8 cellular contexts compared by ENCODE assay signal in the genomic region with DNA sequence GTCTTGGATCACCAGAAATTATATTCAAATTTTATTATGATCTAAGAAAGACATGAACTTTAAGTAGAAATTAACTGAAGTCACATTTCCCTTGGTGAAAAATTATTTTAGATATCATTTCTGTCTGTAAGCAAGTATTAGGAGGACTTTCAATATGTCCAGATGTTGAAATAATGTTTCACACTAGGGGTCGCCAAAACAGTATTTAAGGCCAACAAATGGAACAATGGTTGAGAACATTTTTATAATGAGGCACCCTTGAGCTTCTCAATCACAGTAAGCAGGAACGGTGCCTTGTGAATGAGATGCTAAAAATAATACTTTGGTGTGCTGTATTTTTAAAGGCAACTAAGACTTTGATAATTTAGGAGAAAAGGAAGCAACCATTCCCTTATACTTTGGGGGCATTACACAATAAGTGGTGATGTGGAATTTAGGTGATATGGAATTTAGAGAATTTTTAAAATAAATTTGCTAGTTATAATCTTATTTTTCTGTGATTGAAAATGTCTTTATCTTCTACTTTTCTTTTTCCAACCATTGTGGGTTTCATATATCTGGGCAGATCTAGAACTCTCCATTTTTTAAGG. TPM values are rescaled to one million over a fixed set of nuclear protein-coding genes. Genes with fewer than 3 reads are reported as not detected.
DNase-seq lines count a peak whose midpoint lies in the region; ATAC-seq and TF ChIP-seq lines count a peak whose summit lies in the region.

No MANE protein-coding gene starts in this region.

- H3K9me3 ChIP-seq in lung (ENCODE audit: control insufficient read depth in 2 of 2, insufficient read depth in 1 of 2, low read length in 1 of 2) (no peaks in the 10 kb centered on the region), uterus (no peaks in the 10 kb centered on the region)

- H3K4me3 Mint-ChIP-seq in activated naive CD8-positive, alpha-beta T cell treated with anti-CD3 and anti-CD28 coated beads, Interleukin-2, amount 10 ng/mL, durations not matched to agents 7 days and 5 days, result no peak overlapping the region
- no peak overlapping the region for H3K4me3 Mint-ChIP-seq in activated naive CD8-positive, alpha-beta T cell treated with anti-CD3 and anti-CD28 coated beads for 36 hours

- H3K9ac ChIP-seq in KMS-11, result no peak overlapping the region

- H3K4me1 ChIP-seq in KMS-11 (ENCODE audit: low read depth, poor library complexity, severe bottlenecking) (peaks cover 3% of the 10 kb centered on the region), lung (ENCODE audit: control insufficient read depth in 2 of 2, insufficient read depth in 2 of 2, low read length in 2 of 2) (peaks cover 0 to 1% of the 10 kb centered on the region in 2 donors), uterus (no peaks in the 10 kb centered on the region)

- TF ChIP-seq CTCF in KMS-11 (conservative IDR thresholded peaks at IDR 0.05; ENCODE audit: low read depth, low read length) (peak; percentile 79), coronary artery (IDR thresholded peaks at IDR 0.05) (peak; percentile 40), lung (IDR thresholded peaks at IDR 0.05; ENCODE audit: control extremely low read depth, extremely low read depth) (peak; percentile 74), uterus (IDR thresholded peaks at IDR 0.05) (peak; percentile 59 to 80 (median 68))

- POLR2A ChIA-PET in activated naive CD8-positive, alpha-beta T cell treated with anti-CD3 and anti-CD28 coated beads, Interleukin-2, amount 10 ng/mL, durations not matched to agents 7 days and 5 days (lab: Charles Lee), result no interaction called here

- H3K27ac ChIP-seq in KMS-11, result no peak overlapping the region
- H3K27ac ChIP-seq in coronary artery, result no peak overlapping the region
- no peak overlapping the region for H3K27ac ChIP-seq in lung (ENCODE audit: low read depth in 1 of 2, low read length in 1 of 2)
- no peak overlapping the region for H3K27ac ChIP-seq in uterus

- ATAC-seq in activated naive CD8-positive, alpha-beta T cell treated with anti-CD3 and anti-CD28 coated beads, Interleukin-2, amount 10 ng/mL, durations not matched to agents 7 days and 5 days (ENCODE audit: low read depth), result peak; percentile 85
- ATAC-seq in GM21576 (IDR thresholded peaks at IDR 0.05; ENCODE audit: unreplicated experiment) (peak; percentile 92), lung (ENCODE audit: insufficient read depth, low FRiP score) (no peak)

- H3K27me3 Mint-ChIP-seq in activated naive CD8-positive, alpha-beta T cell treated with anti-CD3 and anti-CD28 coated beads, Interleukin-2, amount 10 ng/mL, durations not matched to agents 7 days and 5 days, result no peaks in the 10 kb centered on the region
- no peaks in the 10 kb centered on the region for H3K27me3 Mint-ChIP-seq in activated naive CD8-positive, alpha-beta T cell treated with anti-CD3 and anti-CD28 coated beads for 36 hours

- no peak for TF ChIP-seq POLR2A in uterus (IDR thresholded peaks at IDR 0.05)

- no peaks in the 10 kb centered on the region for H3K36me3 ChIP-seq in KMS-11 (ENCODE audit: insufficient read depth)
- H3K36me3 ChIP-seq in lung (ENCODE audit: control insufficient read depth in 2 of 2, insufficient read depth in 2 of 2, low read length in 2 of 2), result no peaks in the 10 kb centered on the region
- H3K36me3 ChIP-seq in uterus, result no peaks in the 10 kb centered on the region

- no peak overlapping the region for H3K4me2 ChIP-seq in KMS-11

- no peak overlapping the region for H3K4me3 ChIP-seq in KMS-11 (IDR thresholded peaks at IDR 0.05; ENCODE audit: insufficient read depth, low read depth, low read length)
- H3K4me3 ChIP-seq in coronary artery, result no peak overlapping the region
- H3K4me3 ChIP-seq in lung, result no peak overlapping the region
- H3K4me3 ChIP-seq in uterus, result no peak overlapping the region

- no peaks in the 10 kb centered on the region for H4K20me1 ChIP-seq in KMS-11 (ENCODE audit: insufficient read depth)

- peaks cover 8% of the 10 kb centered on the region for H3K4me1 Mint-ChIP-seq in activated naive CD8-positive, alpha-beta T cell treated with anti-CD3 and anti-CD28 coated beads, Interleukin-2, amount 10 ng/mL, durations not matched to agents 7 days and 5 days
- peaks cover 10% of the 10 kb centered on the region for H3K4me1 Mint-ChIP-seq in activated naive CD8-positive, alpha-beta T cell treated with anti-CD3 and anti-CD28 coated beads for 36 hours

- intact Hi-C loops in uterus (cut with DNase I; ENCODE audit: low total_unique reads), result loop anchor here (5.0 to 10.0 kb wide), 2 partner anchors 107 to 380 kb away; no protein-coding TSS in a partner anchor

- H3K79me2 ChIP-seq in KMS-11 (ENCODE audit: insufficient read depth, low read depth), result no peaks in the 10 kb centered on the region

- H3K27me3 ChIP-seq in KMS-11 (ENCODE audit: insufficient read depth, low read depth), result no peaks in the 10 kb centered on the region
- no peaks in the 10 kb centered on the region for H3K27me3 ChIP-seq in lung (ENCODE audit: control insufficient read depth, insufficient read depth)
- H3K27me3 ChIP-seq in uterus, result no peaks in the 10 kb centered on the region

- H2AFZ ChIP-seq in KMS-11 (ENCODE audit: low read depth), result no peak overlapping the region

- no peak for DNase-seq in activated naive CD8-positive, alpha-beta T cell treated with anti-CD3 and anti-CD28 coated beads, Interleukin-2, amount 10 ng/mL, durations not matched to agents 7 days and 5 days
- DNase-seq in activated naive CD8-positive, alpha-beta T cell treated with anti-CD3 and anti-CD28 coated beads for 36 hours, result no peak
- peak; percentile 54 for DNase-seq in RPMI8226
- no peak for DNase-seq in coronary artery (ENCODE audit: low spot score)
- peak; percentile 48 for DNase-seq in lung (ENCODE audit: low spot score)
- no peak for DNase-seq in uterus

- no peak overlapping the region for H3K27ac Mint-ChIP-seq in activated naive CD8-positive, alpha-beta T cell treated with anti-CD3 and anti-CD28 coated beads, Interleukin-2, amount 10 ng/mL, durations not matched to agents 7 days and 5 days
- H3K27ac Mint-ChIP-seq in activated naive CD8-positive, alpha-beta T cell treated with anti-CD3 and anti-CD28 coated beads for 36 hours, result no peak overlapping the region

- no peaks in the 10 kb centered on the region for H3K9me3 Mint-ChIP-seq in activated naive CD8-positive, alpha-beta T cell treated with anti-CD3 and anti-CD28 coated beads, Interleukin-2, amount 10 ng/mL, durations not matched to agents 7 days and 5 days
- H3K9me3 Mint-ChIP-seq in activated naive CD8-positive, alpha-beta T cell treated with anti-CD3 and anti-CD28 coated beads for 36 hours, result no peaks in the 10 kb centered on the region

- 0% methylated on average over 2 of the region's 2 CpGs for WGBS in lung, 2 donors

- no peaks in the 10 kb centered on the region for H3K36me3 Mint-ChIP-seq in activated naive CD8-positive, alpha-beta T cell treated with anti-CD3 and anti-CD28 coated beads, Interleukin-2, amount 10 ng/mL, durations not matched to agents 7 days and 5 days
- no peaks in the 10 kb centered on the region for H3K36me3 Mint-ChIP-seq in activated naive CD8-positive, alpha-beta T cell treated with anti-CD3 and anti-CD28 coated beads for 36 hours

RNA-seq across cellular contexts. Expression of a gene that starts 9.6 kb away (rescaled TPM):
- total RNA-seq in activated naive CD8-positive, alpha-beta T cell treated with anti-CD3 and anti-CD28 coated beads, Interleukin-2, amount 10 ng/mL, durations not matched to agents 7 days and 5 days, result 100 to 1,000 TPM; 127 to 133 TPM
- total RNA-seq in activated naive CD8-positive, alpha-beta T cell treated with anti-CD3 and anti-CD28 coated beads for 36 hours, result 100 to 1,000 TPM; 258 to 260 TPM
- total RNA-seq in lung (100 to 1,000 TPM in 1 of 2 donors, 10 to 100 TPM in 1; 36.3 to 155 TPM), uterus (100 to 1,000 TPM in 2 of 4 donors, 10 to 100 TPM in 2; 46.6 to 166 (median 97.2) TPM)
- polyA plus RNA-seq in lung, result 100 to 1,000 TPM; 170 to 251 TPM

RNA-seq across cellular contexts. Expression of a gene that starts 45.3 kb away (rescaled TPM):
- total RNA-seq in activated naive CD8-positive, alpha-beta T cell treated with anti-CD3 and anti-CD28 coated beads, Interleukin-2, amount 10 ng/mL, durations not matched to agents 7 days and 5 days, result 10 to 100 TPM; 11.1 to 11.2 TPM
- 10 to 100 TPM; 38.5 to 39.0 TPM for total RNA-seq in activated naive CD8-positive, alpha-beta T cell treated with anti-CD3 and anti-CD28 coated beads for 36 hours
- 10 to 100 TPM; 10.6 to 45.4 TPM for total RNA-seq in lung
- polyA plus RNA-seq in lung, result 10 to 100 TPM; 26.0 to 62.7 TPM
- 1 to 10 TPM in 2 of 4 donors, under 1 TPM in 2; 0.77 to 6.2 (median 1.9) TPM for total RNA-seq in uterus

Comparison
In these comparisons a context has a peak if more than half of its experiments do, and no peak if none do; other contexts are left out.
1. DNase-seq: peak in RPMI8226 (single experiment) and lung (single experiment); none in activated naive CD8-positive, alpha-beta T cell treated with anti-CD3 and anti-CD28 coated beads, Interleukin-2, amount 10 ng/mL, durations not matched to agents 7 days and 5 days (single experiment), activated naive CD8-positive, alpha-beta T cell treated with anti-CD3 and anti-CD28 coated beads for 36 hours (single experiment), coronary artery (single experiment) and uterus (0 of 2).
2. Peak in every context shown above with its lines, with median percentiles within 50 percentile points of each other: CTCF ChIP-seq.